ENCODE assay signal across 9 cellular contexts in genomic region chr7:69256634-69257081, GRCh38.
DNase-seq lines count a peak whose midpoint lies in the region; ATAC-seq and TF ChIP-seq lines count a peak whose summit lies in the region.
"Had no signal": no experiment of that assay in that cellular context is flagged by ENCODE, and none has a peak within 500 bp of the region (broad histone marks: within the 10 kb centered on the region; RNA-seq: fewer than 3 reads in every experiment).

No MANE protein-coding gene starts in this region.

- POLR2A ChIA-PET in Caco-2 (lab: Charles Lee) = no interaction called here

- H3K27ac Mint-ChIP-seq in Caco-2 (ENCODE audit: unreplicated experiment) (no peak overlapping the region), natural killer cell (no peak overlapping the region)

- CTCF ChIA-PET in Caco-2 (lab: Charles Lee) = no interaction called here

- H3K4me3 Mint-ChIP-seq in Caco-2 (ENCODE audit: unreplicated experiment) = no peak overlapping the region
- H3K4me3 Mint-ChIP-seq in natural killer cell = no peak overlapping the region

- H3K9me3 Mint-ChIP-seq in Caco-2 (ENCODE audit: unreplicated experiment) (peaks cover 31% of the 10 kb centered on the region), natural killer cell (peaks cover 6 to 12% of the 10 kb centered on the region in 2 donors)

- no peaks in the 10 kb centered on the region for H3K4me1 ChIP-seq in Caco-2

- H3K4me1 Mint-ChIP-seq in Caco-2 (ENCODE audit: low read depth, unreplicated experiment) (no peaks in the 10 kb centered on the region), natural killer cell (no peaks in the 10 kb centered on the region)

- H3K27me3 ChIP-seq in Caco-2 (replicated peaks; ENCODE audit: control insufficient read depth, insufficient read depth, low read length) = no peaks in the 10 kb centered on the region

- peaks cover 6% of the 10 kb centered on the region for H3K27me3 Mint-ChIP-seq in Caco-2 (ENCODE audit: insufficient read depth, unreplicated experiment)
- H3K27me3 Mint-ChIP-seq in natural killer cell (ENCODE audit: low read depth in 2 of 2) = peaks cover 0 to 8% of the 10 kb centered on the region in 2 donors

- no peak overlapping the region for H3K4me3 ChIP-seq in Caco-2 (ENCODE audit: low read depth, low read length)

- no peak for ATAC-seq in GM18519 (IDR thresholded peaks at IDR 0.05; ENCODE audit: low FRiP score, unreplicated experiment)
- ATAC-seq in natural killer cell = no peak
- no peak for ATAC-seq in GM19023 (IDR thresholded peaks at IDR 0.05; ENCODE audit: unreplicated experiment)

- DNase-seq in C1 segment of cervical spinal cord (lab: John Stamatoyannopoulos, UW) (peak in 9 of 14 donors; percentile 9 to 78 (median 22)), NCI-H524 treated with DMSO at 0.1 percent for 48 hours (lab: John Stamatoyannopoulos, UW) (peak; percentile 51), head of caudate nucleus (peak; percentile 9 to 86 (median 52)), posterior vena cava (ENCODE audit: low spot score) (peak; percentile 89), Caco-2 (no peak), natural killer cell (no peak)
- DNase-seq: T-helper 9 cell had no signal

- H3K9me3 ChIP-seq in Caco-2 = no peaks in the 10 kb centered on the region

- no TSS peak for BruUV-seq in Caco-2 (replicated peaks; lab: Mats Ljungman, UMichigan)

- intact Hi-C loops in head of caudate nucleus (cut with DNase I) = no loop called here
- intact Hi-C loops in posterior vena cava (cut with DNase I) = no loop called here
- intact Hi-C loops in Caco-2 (cut with micrococcal nuclease; ENCODE audit: unreplicated experiment) = no loop called here
- intact Hi-C loops in natural killer cell (cut with micrococcal nuclease) = no loop called here

- TF ChIP-seq CTCF in Caco-2 (IDR thresholded peaks at IDR 0.05; ENCODE audit: insufficient read depth in 1 of 2, low read depth in 1 of 2, low read length in 1 of 2, severe bottlenecking in 1 of 2, unreplicated experiment in 1 of 2) = no peak
- TF ChIP-seq CTCF in natural killer cell (IDR thresholded peaks at IDR 0.05) = no peak

- H3K36me3 Mint-ChIP-seq in Caco-2 (ENCODE audit: insufficient read depth, unreplicated experiment) = no peaks in the 10 kb centered on the region
- H3K36me3 Mint-ChIP-seq in natural killer cell = no peaks in the 10 kb centered on the region

- H3K36me3 ChIP-seq in Caco-2 (ENCODE audit: control insufficient read depth, insufficient read depth, low read length) = no peaks in the 10 kb centered on the region

Comparison
In these comparisons a context has a peak if more than half of its experiments do, and no peak if none do; other contexts are left out.
1. DNase-seq: peak in C1 segment of cervical spinal cord (9 of 14), NCI-H524 treated with DMSO at 0.1 percent for 48 hours (single experiment), head of caudate nucleus (42 of 42) and posterior vena cava (single experiment); none in Caco-2 (0 of 2) and natural killer cell (single experiment).